9 cellular contexts compared by ENCODE assay signal in genomic region chr5:140312067-140312790, GRCh38. TPM values are rescaled to one million over a fixed set of nuclear protein-coding genes. Genes with fewer than 3 reads are reported as not detected.
A peak's percentile ranks its signal among the peaks of the same experiment; 100 is the strongest.
DNase-seq lines count a peak whose midpoint lies in the region; ATAC-seq and TF ChIP-seq lines count a peak whose summit lies in the region.
"Had no signal": no experiment of that assay in that cellular context is flagged by ENCODE, and none has a peak within 500 bp of the region (broad histone marks: within the 10 kb centered on the region; RNA-seq: fewer than 3 reads in every experiment).

No MANE protein-coding gene starts in this region.

- no peak for ATAC-seq in HG03520 (IDR thresholded peaks at IDR 0.05; ENCODE audit: unreplicated experiment)

- H3K9me3 ChIP-seq in colonic mucosa: no peaks in the 10 kb centered on the region
- no peaks in the 10 kb centered on the region for H3K9me3 ChIP-seq in mesodermal cell (ENCODE audit: control insufficient read depth, low read length)

- intact Hi-C loops in colonic mucosa (cut with DNase I): no loop called here

- no peaks in the 10 kb centered on the region for H3K27me3 ChIP-seq in colonic mucosa

- peak; percentile 79 for DNase-seq in AG09309 (ENCODE audit: low read depth)
- DNase-seq in M059J (ENCODE audit: low read depth): peak; percentile 97
- no peak for DNase-seq in colonic mucosa
- DNase-seq in activated effector memory CD4-positive, alpha-beta T cell treated with anti-CD3 and anti-CD28 coated beads, Interleukin-2, amount 50 U/mL, for 16 hours: no peak
- DNase-seq in G401 (ENCODE audit: low spot score): no peak
- DNase-seq in activated CD4-positive, alpha-beta T cell treated with anti-CD3 and anti-CD28 coated beads for 48 hours: no peak

- peak overlapping the region in 1 of 2 donors; percentile 6 for H3K9ac ChIP-seq in colonic mucosa (ENCODE audit: low read depth in 2 of 2, low read length in 2 of 2)

- H3K4me1 ChIP-seq in colonic mucosa: no peaks in the 10 kb centered on the region
- peaks cover 28% of the 10 kb centered on the region for H3K4me1 ChIP-seq in mesodermal cell (ENCODE audit: control insufficient read depth, insufficient read depth, low read length, poor library complexity, severe bottlenecking)

- WGBS in mesodermal cell (ENCODE audit: insufficient coverage in 2 of 2), 2 experiments: 31 to 35% methylated on average over 4 of the region's 4 CpGs

- no peak overlapping the region for H3K4me3 ChIP-seq in AG09309 (ENCODE audit: control insufficient read depth, low read depth, low read length)
- no peak overlapping the region for H3K4me3 ChIP-seq in colonic mucosa
- H3K4me3 ChIP-seq in mesodermal cell (ENCODE audit: extremely low read depth, insufficient read depth, low read length, poor library complexity, severe bottlenecking): no peak overlapping the region

- in situ Hi-C loops in G401 (cut with HindIII; ENCODE audit: low sequenced_read_pairs): no loop called here

- H3K27ac ChIP-seq in colonic mucosa (peak overlapping the region; percentile 18), mesodermal cell (ENCODE audit: low read depth, low read length, severe bottlenecking) (peak overlapping the region; percentile 96)

- TF ChIP-seq CTCF in AG09309 (IDR thresholded peaks at IDR 0.05; ENCODE audit: control insufficient read depth, insufficient read depth, low read depth, low read length, missing control alignments) (no peak), colonic mucosa (IDR thresholded peaks at IDR 0.05) (no peak)

- H3K36me3 ChIP-seq in colonic mucosa (no peaks in the 10 kb centered on the region), mesodermal cell (ENCODE audit: control insufficient read depth, insufficient read depth, low read length) (no peaks in the 10 kb centered on the region)

RNA-seq across cellular contexts. Expression of gene PFDN1, which starts 9.3 kb away (rescaled TPM):
- 115 and 145 TPM in 2 replicates for total RNA-seq in M059J (2014; rRNA removed; shearing (Covaris generic))
- total RNA-seq in colonic mucosa: 10 to 100 TPM; 41.2 to 41.4 TPM
- polyA plus RNA-seq in mesodermal cell (2013, experiment 1 of 2): 116 TPM
- polyA plus RNA-seq in mesodermal cell (2013, experiment 2 of 2): 109 TPM
- total RNA-seq in G401 (2014; rRNA removed; shearing (Covaris generic)): 266 and 273 TPM in 2 replicates

RNA-seq across cellular contexts. Expression of gene HBEGF, which starts 34.2 kb away (rescaled TPM):
- total RNA-seq in M059J (2014; rRNA removed; shearing (Covaris generic)): 9.2 and 13.8 TPM in 2 replicates
- total RNA-seq in colonic mucosa: 10 to 100 TPM in 1 of 2 donors, 1 to 10 TPM in 1; 4.3 to 14.6 TPM
- polyA plus RNA-seq in mesodermal cell (2013, experiment 1 of 2): 17.1 TPM
- 13.9 TPM for polyA plus RNA-seq in mesodermal cell (2013, experiment 2 of 2)
- 28.3 and 40.1 TPM in 2 replicates for total RNA-seq in G401 (2014; rRNA removed; shearing (Covaris generic))

RNA-seq across cellular contexts. Expression of gene SLC4A9, which starts 47.8 kb away (rescaled TPM):
- total RNA-seq in M059J (2014; rRNA removed; shearing (Covaris generic)): not detected in 2 replicates
- total RNA-seq in colonic mucosa: under 1 TPM in 1 of 2 donors, not detected in 1; 0.42 TPM
- not detected for polyA plus RNA-seq in mesodermal cell (2013, experiment 1 of 2)
- polyA plus RNA-seq in mesodermal cell (2013, experiment 2 of 2): not detected
- not detected in 2 replicates for total RNA-seq in G401 (2014; rRNA removed; shearing (Covaris generic))
- total RNA-seq: posterior vena cava had no signal

Comparison
In these comparisons a context has a peak if more than half of its experiments do, and no peak if none do; other contexts are left out.
1. DNase-seq: peak in AG09309 (single experiment) and M059J (single experiment); none in colonic mucosa (single experiment), activated effector memory CD4-positive, alpha-beta T cell treated with anti-CD3 and anti-CD28 coated beads, Interleukin-2, amount 50 U/mL, for 16 hours (single experiment), G401 (single experiment) and activated CD4-positive, alpha-beta T cell treated with anti-CD3 and anti-CD28 coated beads for 48 hours (single experiment).